31 cellular contexts compared by ENCODE assay signal in the genomic region with DNA sequence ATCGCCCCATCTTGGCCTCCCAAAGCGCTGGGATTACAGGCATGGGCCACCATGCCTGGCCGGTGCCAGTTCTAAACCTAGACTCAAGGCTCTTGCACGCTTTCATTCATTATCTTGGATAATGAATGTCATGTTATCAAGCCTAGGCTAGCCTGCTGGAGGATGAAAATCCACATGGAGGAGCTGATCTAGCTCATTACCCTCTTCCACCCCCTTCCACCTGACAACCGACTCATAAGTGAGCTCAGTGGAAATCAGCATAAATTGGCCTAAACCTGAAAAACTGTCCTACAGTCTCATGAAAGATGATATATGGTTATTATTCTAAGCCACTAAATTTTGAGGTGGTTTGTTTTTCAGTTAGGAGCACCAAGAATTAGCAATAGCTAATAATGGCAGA.
"Had no signal": no experiment of that assay in that cellular context is flagged by ENCODE, and none has a peak within 500 bp of the region (broad histone marks: within the 10 kb centered on the region; RNA-seq: fewer than 3 reads in every experiment).

No MANE protein-coding gene starts in this region.

- DNase-seq: hippocampal formation; kidney; left colon; left lung; lower lobe of right lung; mammary epithelial cell; mesendoderm; mucosa of descending colon; naive thymus-derived CD4-positive, alpha-beta T cell; nephron progenitor cell; occipital lobe; right lobe of liver; stimulated activated CD4-positive, alpha-beta T cell treated with anti-CD3 and anti-CD28 coated beads, Interleukin-1b, Interleukin-23, amount 100 ng/mL, for 48 hours; stimulated activated CD4-positive, alpha-beta T cell treated with anti-CD3 and anti-CD28 coated beads, Interleukin-2, amount 100 ng/mL, for 48 hours; stimulated activated CD4-positive, alpha-beta T cell treated with anti-CD3 and anti-CD28 coated beads, Interleukin-4, amount 100 ng/mL, for 4 hours; stimulated activated CD8-positive, alpha-beta memory T cell treated with anti-CD3 and anti-CD28 coated beads, Interleukin-4, amount 100 ng/mL, for 48 hours; stimulated activated naive CD4-positive, alpha-beta T cell treated with Interleukin-2 at 50 U/mL for 16 hours; stimulated activated naive CD8-positive, alpha-beta T cell treated with anti-CD3 and anti-CD28 coated beads, Interleukin-15, amount 100 ng/mL, for 72 hours; substantia nigra; transverse colon; upper lobe of left lung had no signal

- H3K36me3 ChIP-seq: left lung, lower lobe of right lung, neural progenitor cell, neutrophil, right atrium auricular region, right lobe of liver, transverse colon, upper lobe of left lung, vagina had no signal

- H3K27ac ChIP-seq: left lung, lower lobe of right lung, neural progenitor cell, neutrophil, parathyroid adenoma, right atrium auricular region, right lobe of liver, vagina had no signal

- H3K4me3 Mint-ChIP-seq: mesothelial cell of epicardium; naive thymus-derived CD4-positive, alpha-beta T cell; nephron progenitor cell; neural progenitor cell; stimulated activated memory B cell treated with anti-CD40 and anti-IgM and Interleukin-4, amounts not matched to agents 10 μg/mL and 1 μg/mL and 100 μg/mL, for 72 hours; stimulated activated naive CD8-positive, alpha-beta T cell treated with anti-CD3 and anti-CD28 coated beads, Interleukin-15, amount 100 ng/mL, for 72 hours had no signal

- H3K27ac Mint-ChIP-seq: mesothelial cell of epicardium; naive thymus-derived CD4-positive, alpha-beta T cell; nephron progenitor cell; neural progenitor cell; progenitor cell of endocrine pancreas; stimulated activated memory B cell treated with anti-CD40 and anti-IgM and Interleukin-4, amounts not matched to agents 10 μg/mL and 1 μg/mL and 100 μg/mL, for 72 hours; stimulated activated naive CD8-positive, alpha-beta T cell treated with anti-CD3 and anti-CD28 coated beads, Interleukin-15, amount 100 ng/mL, for 72 hours had no signal

- H3K4me3 ChIP-seq: left lung, lower lobe of right lung, mucosa of descending colon, neural progenitor cell, right atrium auricular region, right lobe of liver, smooth muscle cell, transverse colon, upper lobe of left lung, vagina had no signal

- ATAC-seq: left colon; left lung; lower lobe of right lung; mucosa of descending colon; naive thymus-derived CD4-positive, alpha-beta T cell; right lobe of liver; stimulated activated memory B cell treated with anti-CD40 and anti-IgM and Interleukin-4, amounts not matched to agents 10 μg/mL and 1 μg/mL and 100 μg/mL, for 72 hours; stimulated activated naive CD8-positive, alpha-beta T cell treated with anti-CD3 and anti-CD28 coated beads, Interleukin-15, amount 100 ng/mL, for 72 hours had no signal

- FAIRE-seq: islet of Langerhans, kidney had no signal

- H3K27me3 Mint-ChIP-seq: naive thymus-derived CD4-positive, alpha-beta T cell; stimulated activated memory B cell treated with anti-CD40 and anti-IgM and Interleukin-4, amounts not matched to agents 10 μg/mL and 1 μg/mL and 100 μg/mL, for 72 hours; stimulated activated naive CD8-positive, alpha-beta T cell treated with anti-CD3 and anti-CD28 coated beads, Interleukin-15, amount 100 ng/mL, for 72 hours had no signal

- H3K4me1 ChIP-seq: parathyroid adenoma had no signal

- H3K27me3 ChIP-seq: left lung, right atrium auricular region, right lobe of liver, transverse colon, upper lobe of left lung, vagina had no signal

- H3K36me3 Mint-ChIP-seq: mesothelial cell of epicardium; neural progenitor cell; stimulated activated memory B cell treated with anti-CD40 and anti-IgM and Interleukin-4, amounts not matched to agents 10 μg/mL and 1 μg/mL and 100 μg/mL, for 72 hours had no signal
